In genomic region chr7:101731502-101732084, GRCh38 we compare ENCODE assay signal across 14 cellular contexts.
"Had no signal": no experiment of that assay in that cellular context is flagged by ENCODE, and none has a peak within 500 bp of the region (broad histone marks: within the 10 kb centered on the region; RNA-seq: fewer than 3 reads in every experiment).

No MANE protein-coding gene starts in this region.

- H3K27me3 ChIP-seq: right atrium auricular region, transverse colon had no signal

- H3K27me3 Mint-ChIP-seq: activated naive CD8-positive, alpha-beta T cell treated with anti-CD3 and anti-CD28 coated beads for 36 hours; stimulated activated naive CD8-positive, alpha-beta T cell treated with anti-CD3 and anti-CD28 coated beads, Interleukin-15, Interleukin-2, amounts not matched to agents 100 ng/mL and 50 ng/mL, for 24 hours had no signal

- DNase-seq: activated CD4-positive, alpha-beta T cell treated with anti-CD3 and anti-CD28 coated beads for 1 hour; activated gamma-delta T cell; activated naive CD8-positive, alpha-beta T cell treated with anti-CD3 and anti-CD28 coated beads for 36 hours; amniotic stem cell; dermis blood vessel endothelial cell; effector memory CD8-positive, alpha-beta T cell; left cardiac atrium; lower lobe of right lung; stimulated activated CD4-positive, alpha-beta T cell treated with anti-CD3 and anti-CD28 coated beads, Interleukin-2, amount 100 ng/mL, for 48 hours; T1000; transverse colon had no signal

- H3K4me3 Mint-ChIP-seq: activated naive CD8-positive, alpha-beta T cell treated with anti-CD3 and anti-CD28 coated beads for 36 hours; effector memory CD8-positive, alpha-beta T cell; nephron; stimulated activated naive CD8-positive, alpha-beta T cell treated with anti-CD3 and anti-CD28 coated beads, Interleukin-15, Interleukin-2, amounts not matched to agents 100 ng/mL and 50 ng/mL, for 24 hours had no signal

- H3K27ac ChIP-seq: lower lobe of right lung, right atrium auricular region, transverse colon had no signal

- H3K36me3 Mint-ChIP-seq: activated naive CD8-positive, alpha-beta T cell treated with anti-CD3 and anti-CD28 coated beads for 36 hours had no signal

- H3K4me3 ChIP-seq: lower lobe of right lung, right atrium auricular region, transverse colon had no signal

- H3K9me3 ChIP-seq: lower lobe of right lung, right atrium auricular region, transverse colon had no signal

- H3K9me3 Mint-ChIP-seq: activated naive CD8-positive, alpha-beta T cell treated with anti-CD3 and anti-CD28 coated beads for 36 hours; effector memory CD8-positive, alpha-beta T cell; nephron; stimulated activated naive CD8-positive, alpha-beta T cell treated with anti-CD3 and anti-CD28 coated beads, Interleukin-15, Interleukin-2, amounts not matched to agents 100 ng/mL and 50 ng/mL, for 24 hours had no signal

- H3K27ac Mint-ChIP-seq: activated naive CD8-positive, alpha-beta T cell treated with anti-CD3 and anti-CD28 coated beads for 36 hours; effector memory CD8-positive, alpha-beta T cell; nephron; stimulated activated naive CD8-positive, alpha-beta T cell treated with anti-CD3 and anti-CD28 coated beads, Interleukin-15, Interleukin-2, amounts not matched to agents 100 ng/mL and 50 ng/mL, for 24 hours had no signal

- H3K36me3 ChIP-seq: lower lobe of right lung, right atrium auricular region, transverse colon had no signal

- H3K4me1 Mint-ChIP-seq: activated naive CD8-positive, alpha-beta T cell treated with anti-CD3 and anti-CD28 coated beads for 36 hours had no signal
